ENCODE assay signal across 8 cellular contexts in the genomic region with DNA sequence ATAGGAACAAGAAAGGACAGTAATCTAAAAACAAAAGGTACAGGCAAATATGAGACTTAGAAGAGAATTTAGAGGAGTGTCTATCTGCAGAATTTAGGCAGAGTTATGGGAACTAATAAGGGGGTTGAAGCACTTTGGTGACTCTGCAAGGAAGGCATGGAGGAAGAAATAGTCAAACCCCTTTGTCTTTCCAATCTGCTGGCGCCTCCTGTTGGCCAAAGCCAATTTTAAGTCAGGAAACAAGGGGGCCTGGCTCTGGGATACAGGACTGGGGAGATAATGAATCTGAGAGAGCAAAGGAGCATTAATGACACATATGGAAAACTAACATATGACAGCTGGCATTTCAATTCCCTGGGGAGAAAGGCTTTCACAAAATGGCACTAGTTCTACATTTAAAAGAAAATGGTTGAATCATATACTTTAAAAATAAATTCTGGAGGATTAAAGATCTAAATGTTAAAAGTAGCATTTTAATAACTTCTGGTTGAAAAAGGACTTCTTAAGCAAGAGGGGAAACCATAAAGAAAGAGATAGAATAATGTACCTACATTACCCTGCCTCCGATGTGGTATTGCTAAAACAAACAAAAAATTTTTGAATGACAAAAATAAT. TPM values are rescaled to one million over a fixed set of nuclear protein-coding genes. Genes with fewer than 3 reads are reported as not detected.
DNase-seq lines count a peak whose midpoint lies in the region; ATAC-seq, FAIRE-seq and TF ChIP-seq lines count a peak whose summit lies in the region.

No MANE protein-coding gene starts in this region.

- no peaks in the 10 kb centered on the region for H3K79me2 ChIP-seq in keratinocyte (ENCODE audit: control insufficient read depth, insufficient read depth, low read length)

- H3K27me3 ChIP-seq in keratinocyte (ENCODE audit: control insufficient read depth, extremely low read depth, insufficient read depth, low read length) (no peaks in the 10 kb centered on the region), vagina (no peaks in the 10 kb centered on the region)

- no peak overlapping the region for H3K4me3 Mint-ChIP-seq in activated T-cell treated with anti-CD3 and anti-CD28 coated beads, Interleukin-2, amount 50 U/mL, for 4 hours
- no peak overlapping the region for H3K4me3 Mint-ChIP-seq in activated T-cell treated with anti-CD3 and anti-CD28 coated beads, Interleukin-2, amount 50 U/mL, for 24 hours

- H3K9me3 ChIP-seq in keratinocyte (ENCODE audit: control insufficient read depth, low read depth, low read length) (no peaks in the 10 kb centered on the region), vagina (no peaks in the 10 kb centered on the region)

- no peaks in the 10 kb centered on the region for H3K9me1 ChIP-seq in keratinocyte (ENCODE audit: control insufficient read depth, extremely low read depth, insufficient read depth, low read length)

- H3K4me1 Mint-ChIP-seq in activated T-cell treated with anti-CD3 and anti-CD28 coated beads, Interleukin-2, amount 50 U/mL, for 4 hours (ENCODE audit: low read depth) = no peaks in the 10 kb centered on the region
- H3K4me1 Mint-ChIP-seq in activated T-cell treated with anti-CD3 and anti-CD28 coated beads, Interleukin-2, amount 50 U/mL, for 24 hours (ENCODE audit: low read depth) = no peaks in the 10 kb centered on the region

- H3K36me3 ChIP-seq in keratinocyte (ENCODE audit: control insufficient read depth in 2 of 2, extremely low read depth in 1 of 2, insufficient read depth in 2 of 2, low read length in 2 of 2) (no peaks in the 10 kb centered on the region), vagina (no peaks in the 10 kb centered on the region)

- no peak overlapping the region for H3K9ac ChIP-seq in keratinocyte (ENCODE audit: control insufficient read depth, extremely low read depth, insufficient read depth, low read length)

- no peaks in the 10 kb centered on the region for H3K4me1 ChIP-seq in keratinocyte (ENCODE audit: control insufficient read depth, extremely low read depth, insufficient read depth, low read length)
- H3K4me1 ChIP-seq in vagina = no peaks in the 10 kb centered on the region

- no peak overlapping the region for H2AFZ ChIP-seq in keratinocyte (ENCODE audit: control insufficient read depth, low read length)

- H3K9me3 Mint-ChIP-seq in activated T-cell treated with anti-CD3 and anti-CD28 coated beads, Interleukin-2, amount 50 U/mL, for 4 hours = no peaks in the 10 kb centered on the region
- no peaks in the 10 kb centered on the region for H3K9me3 Mint-ChIP-seq in activated T-cell treated with anti-CD3 and anti-CD28 coated beads, Interleukin-2, amount 50 U/mL, for 24 hours

- peaks cover 22% of the 10 kb centered on the region for H3K27me3 Mint-ChIP-seq in activated T-cell treated with anti-CD3 and anti-CD28 coated beads, Interleukin-2, amount 50 U/mL, for 4 hours (ENCODE audit: low read depth)
- peaks cover 17% of the 10 kb centered on the region for H3K27me3 Mint-ChIP-seq in activated T-cell treated with anti-CD3 and anti-CD28 coated beads, Interleukin-2, amount 50 U/mL, for 24 hours

- H4K20me1 ChIP-seq in keratinocyte (ENCODE audit: control insufficient read depth, extremely low read depth, insufficient read depth, low read length) = no peaks in the 10 kb centered on the region

- no peak overlapping the region for H3K27ac Mint-ChIP-seq in activated T-cell treated with anti-CD3 and anti-CD28 coated beads, Interleukin-2, amount 50 U/mL, for 24 hours

- no peaks in the 10 kb centered on the region for H3K36me3 Mint-ChIP-seq in activated T-cell treated with anti-CD3 and anti-CD28 coated beads, Interleukin-2, amount 50 U/mL, for 4 hours (ENCODE audit: insufficient read depth)
- no peaks in the 10 kb centered on the region for H3K36me3 Mint-ChIP-seq in activated T-cell treated with anti-CD3 and anti-CD28 coated beads, Interleukin-2, amount 50 U/mL, for 24 hours (ENCODE audit: low read depth)

- intact Hi-C loops in vagina (cut with DNase I) = no loop called here

- peak; percentile 71 for FAIRE-seq in keratinocyte (lab: Jason Lieb, UNC)

- DNase-seq in activated T-cell treated with anti-CD3 and anti-CD28 coated beads for 24 hours (ENCODE audit: low read depth) (peak; percentile 7), LoVo (ENCODE audit: low spot score) (peak; percentile 8), keratinocyte (ENCODE audit: low read depth, low spot score) (no peak), Ammon's horn (ENCODE audit: low spot score) (no peak), vagina (ENCODE audit: extremely low spot score in 2 of 2) (no peak)
- no peak for DNase-seq in activated T-cell treated with anti-CD3 and anti-CD28 coated beads, Interleukin-2, amount 50 U/mL, for 4 hours
- DNase-seq in activated T-cell treated with anti-CD3 and anti-CD28 coated beads, Interleukin-2, amount 50 U/mL, for 24 hours = peak; percentile 42
- DNase-seq in activated effector memory CD4-positive, alpha-beta T cell treated with Interleukin-2 at 50 U/mL for 16 hours = no peak

- H3K27ac ChIP-seq in keratinocyte (ENCODE audit: control insufficient read depth, insufficient read depth, low read length) (no peak overlapping the region), vagina (no peak overlapping the region)

- no peak for ATAC-seq in activated T-cell treated with anti-CD3 and anti-CD28 coated beads, Interleukin-2, amount 50 U/mL, for 4 hours

- dilution Hi-C loops in keratinocyte (cut with MboI; ENCODE audit: extremely low pct_ligation_motif_present, low sequenced_read_pairs) = no loop called here

- H3K4me3 ChIP-seq in keratinocyte (ENCODE audit: control insufficient read depth in 2 of 3, extremely low read depth in 1 of 3, insufficient read depth in 2 of 3, low read depth in 1 of 3, low read length in 3 of 3) = no peak overlapping the region
- no peak overlapping the region for H3K4me3 ChIP-seq in vagina

- TF ChIP-seq POLR2A in vagina (IDR thresholded peaks at IDR 0.05) = no peak

- H3K4me2 ChIP-seq in keratinocyte (ENCODE audit: control insufficient read depth, extremely low read depth, insufficient read depth, low read depth, low read length) = no peak overlapping the region

- peak; percentile 67 to 72 (median 69) for TF ChIP-seq CTCF in keratinocyte (optimal IDR thresholded peaks at IDR 0.05 in 1 of 3, IDR thresholded peaks at IDR 0.05 in 1 of 3, conservative IDR thresholded peaks at IDR 0.05 in 1 of 3; ENCODE audit: extremely low read depth in 1 of 3, insufficient read depth in 2 of 3, low read length in 3 of 3)
- no peak for TF ChIP-seq CTCF in vagina (IDR thresholded peaks at IDR 0.05)

RNA-seq across cellular contexts. Expression of a gene that starts 48.5 kb away (rescaled TPM):
- total RNA-seq in activated T-cell treated with anti-CD3 and anti-CD28 coated beads, Interleukin-2, amount 50 U/mL, for 4 hours = under 1 TPM; 0.42 to 0.92 (median 0.73) TPM
- 50.2 to 76.5 TPM (median 74.9 TPM) in 3 replicates for polyA plus RNA-seq in keratinocyte
- polyA plus RNA-seq in keratinocyte (2011; ENCODE audit: low read depth) = 41.7 TPM
- polyA plus RNA-seq in keratinocyte (2011; cell fraction: cytosol; rRNA removed) = 52.2 and 74.0 TPM in 2 replicates
- 51.8 and 58.8 TPM in 2 replicates for polyA plus RNA-seq in keratinocyte (2011; cell fraction: nucleus; rRNA removed)
- polyA plus RNA-seq in keratinocyte (2012; ENCODE audit: low replicate concordance) = 52.3 and 148 TPM in 2 replicates
- 14.1 to 29.1 TPM (median 28.9 TPM) in 3 replicates for polyA minus RNA-seq in keratinocyte
- 18.0 TPM for polyA minus RNA-seq in keratinocyte (2011; cell fraction: cytosol; rRNA and poly(A)+ RNA removed)
- 17.1 and 24.5 TPM in 2 replicates for polyA minus RNA-seq in keratinocyte (2011; cell fraction: nucleus; rRNA and poly(A)+ RNA removed)
- 42.0 TPM for total RNA-seq in vagina

Comparison
In these comparisons a context has a peak if more than half of its experiments do, and no peak if none do; other contexts are left out.
1. DNase-seq: peak in activated T-cell treated with anti-CD3 and anti-CD28 coated beads for 24 hours (single experiment), LoVo (single experiment) and activated T-cell treated with anti-CD3 and anti-CD28 coated beads, Interleukin-2, amount 50 U/mL, for 24 hours (single experiment); none in activated T-cell treated with anti-CD3 and anti-CD28 coated beads, Interleukin-2, amount 50 U/mL, for 4 hours (single experiment), keratinocyte (single experiment), Ammon's horn (single experiment), vagina (0 of 2) and activated effector memory CD4-positive, alpha-beta T cell treated with Interleukin-2 at 50 U/mL for 16 hours (single experiment).
2. CTCF ChIP-seq: peak in keratinocyte (3 of 3); none in vagina (0 of 3).
3. RNA of a gene that starts 48.5 kb away (total RNA-seq): 42.0 TPM in vagina (single experiment); 0.42 to 0.92 TPM in activated T-cell treated with anti-CD3 and anti-CD28 coated beads, Interleukin-2, amount 50 U/mL, for 4 hours; every median in the first group is over 10 times any median in the second.